ENCODE assay signal across 14 cellular contexts in the genomic region with DNA sequence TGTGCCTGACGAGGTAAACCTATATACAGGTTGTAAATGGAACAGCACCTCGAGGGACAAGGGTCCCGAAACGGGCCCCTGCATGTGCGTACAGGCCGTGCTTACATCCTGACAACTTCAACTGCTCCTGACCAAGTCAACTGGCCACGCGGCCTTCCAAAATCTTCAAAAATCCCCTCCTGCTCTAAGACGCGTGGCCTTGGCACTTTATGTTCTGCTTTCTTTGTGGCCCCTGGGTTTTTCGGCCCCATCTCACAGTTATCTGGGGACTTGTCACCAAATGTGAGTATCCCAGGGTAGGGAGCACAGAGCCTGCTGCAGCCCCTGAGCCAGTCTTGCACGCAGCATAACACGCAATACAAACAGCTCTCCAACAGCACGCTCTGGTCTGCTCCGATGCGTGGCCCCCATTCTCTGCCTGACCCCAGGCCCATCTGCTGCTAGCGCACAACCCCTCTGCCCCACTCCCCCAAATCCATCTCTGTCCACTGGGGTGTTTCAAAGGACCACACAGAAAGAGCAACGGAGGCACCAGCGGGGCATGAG. TPM values are rescaled to one million over a fixed set of nuclear protein-coding genes. Genes with fewer than 3 reads are reported as not detected.
A peak's percentile ranks its signal among the peaks of the same experiment; 100 is the strongest.
DNase-seq lines count a peak whose midpoint lies in the region; ATAC-seq, FAIRE-seq and TF ChIP-seq lines count a peak whose summit lies in the region.
"Had no signal": no experiment of that assay in that cellular context is flagged by ENCODE, and none has a peak within 500 bp of the region (broad histone marks: within the 10 kb centered on the region; RNA-seq: fewer than 3 reads in every experiment).

No MANE protein-coding gene starts in this region.

- H3K27ac ChIP-seq in hepatocyte (peak overlapping the region; percentile 98), psoas muscle (peak overlapping the region; percentile 72)

- ATAC-seq in activated T-helper 17 cell treated with anti-CD3 and anti-CD28 coated beads, Interleukin-2, amount 50 U/mL, for 72 hours (replicated peaks) = no peak
- no peak for ATAC-seq in psoas muscle
- no peak for ATAC-seq in GM19351 (IDR thresholded peaks at IDR 0.05; ENCODE audit: unreplicated experiment)
- ATAC-seq: activated CD4-positive, alpha-beta T cell treated with anti-CD3 and anti-CD28 coated beads for 36 hours; CD8-positive, alpha-beta T cell; stimulated activated naive CD8-positive, alpha-beta T cell treated with anti-CD3 and anti-CD28 coated beads, Interleukin-15, Interleukin-2, amounts not matched to agents 100 U/mL and 50 U/mL, for 24 hours had no signal

- TSS peak; percentile 70 for BruUV-seq in Calu3 (replicated peaks; lab: Mats Ljungman, UMichigan)

- H3K36me3 Mint-ChIP-seq in Calu3 (ENCODE audit: insufficient read depth, unreplicated experiment) = peaks cover 43% of the 10 kb centered on the region
- no peaks in the 10 kb centered on the region for H3K36me3 Mint-ChIP-seq in activated T-helper 17 cell treated with anti-CD3 and anti-CD28 coated beads, Interleukin-2, amount 50 U/mL, for 72 hours (ENCODE audit: low read depth)
- H3K36me3 Mint-ChIP-seq: CD8-positive, alpha-beta T cell had no signal

- H4K20me1 ChIP-seq in hepatocyte (ENCODE audit: insufficient read depth, poor library complexity, severe bottlenecking) = no peaks in the 10 kb centered on the region

- peak overlapping the region; percentile 69 for H3K4me2 ChIP-seq in hepatocyte

- peak overlapping the region; percentile 54 for H2AFZ ChIP-seq in hepatocyte

- H3K4me1 Mint-ChIP-seq in Calu3 (ENCODE audit: low read depth, unreplicated experiment) = peaks cover 58% of the 10 kb centered on the region
- H3K4me1 Mint-ChIP-seq in activated T-helper 17 cell treated with anti-CD3 and anti-CD28 coated beads, Interleukin-2, amount 50 U/mL, for 72 hours = peaks cover 4% of the 10 kb centered on the region
- H3K4me1 Mint-ChIP-seq: activated CD4-positive, alpha-beta T cell treated with anti-CD3 and anti-CD28 coated beads for 36 hours had no signal

- H3K4me3 ChIP-seq in hepatocyte (no peak overlapping the region), psoas muscle (peak overlapping the region; percentile 25)

- no peak for DNase-seq in Calu3
- no peak for DNase-seq in hepatocyte (ENCODE audit: low spot score)
- DNase-seq in psoas muscle = peak in 1 of 2 donors; percentile 38
- DNase-seq in frontal cortex (ENCODE audit: low spot score in 2 of 2) = no peak
- no peak for DNase-seq in SKM-1 treated with dmso at 0.1 percent for 144 hours (lab: John Stamatoyannopoulos, UW; ENCODE audit: unreplicated experiment)
- no peak for DNase-seq in middle frontal gyrus (ENCODE audit: extremely low spot score, low spot score)
- DNase-seq: activated CD4-positive, alpha-beta T cell treated with anti-CD3 and anti-CD28 coated beads for 36 hours; activated naive CD4-positive, alpha-beta T cell treated with anti-CD3 and anti-CD28 coated beads, Interleukin-2, amount 50 U/mL, for 16 hours; CD8-positive, alpha-beta T cell; NCI-H2107; stimulated activated CD4-positive, alpha-beta T cell treated with anti-CD3 and anti-CD28 coated beads, Interleukin-15, amount 100 ng/mL, for 24 hours; stimulated activated naive CD8-positive, alpha-beta T cell treated with anti-CD3 and anti-CD28 coated beads, Interleukin-15, Interleukin-2, amounts not matched to agents 100 U/mL and 50 U/mL, for 24 hours had no signal

- FAIRE-seq in frontal cortex (lab: Jason Lieb, UNC) = no peak

- CTCF ChIA-PET in Calu3 (lab: Charles Lee) = no interaction called here

- H3K9me3 ChIP-seq in hepatocyte (ENCODE audit: low read depth) = no peaks in the 10 kb centered on the region
- no peaks in the 10 kb centered on the region for H3K9me3 ChIP-seq in psoas muscle

- no peaks in the 10 kb centered on the region for H3K9me2 ChIP-seq in hepatocyte (replicated peaks; ENCODE audit: insufficient read depth)

- TF ChIP-seq CTCF in Calu3 (IDR thresholded peaks at IDR 0.05; ENCODE audit: unreplicated experiment) (no peak), hepatocyte (IDR thresholded peaks at IDR 0.05; ENCODE audit: poor library complexity) (no peak), psoas muscle (IDR thresholded peaks at IDR 0.05) (no peak)

- peak overlapping the region; percentile 78 for H3K4me3 Mint-ChIP-seq in Calu3 (ENCODE audit: low read depth, unreplicated experiment)
- H3K4me3 Mint-ChIP-seq in activated T-helper 17 cell treated with anti-CD3 and anti-CD28 coated beads, Interleukin-2, amount 50 U/mL, for 72 hours = no peak overlapping the region
- H3K4me3 Mint-ChIP-seq: activated CD4-positive, alpha-beta T cell treated with anti-CD3 and anti-CD28 coated beads for 36 hours; CD8-positive, alpha-beta T cell had no signal

- H3K27me3 Mint-ChIP-seq in Calu3 (ENCODE audit: unreplicated experiment) = no peaks in the 10 kb centered on the region
- H3K27me3 Mint-ChIP-seq in activated T-helper 17 cell treated with anti-CD3 and anti-CD28 coated beads, Interleukin-2, amount 50 U/mL, for 72 hours = no peaks in the 10 kb centered on the region
- H3K27me3 Mint-ChIP-seq: activated CD4-positive, alpha-beta T cell treated with anti-CD3 and anti-CD28 coated beads for 36 hours had no signal

- no peaks in the 10 kb centered on the region for H3K36me3 ChIP-seq in hepatocyte (replicated peaks; ENCODE audit: insufficient read depth, low read depth)
- H3K36me3 ChIP-seq in psoas muscle (ENCODE audit: insufficient read depth in 1 of 2, low read depth in 1 of 2) = no peaks in the 10 kb centered on the region

- H3K9me3 Mint-ChIP-seq in Calu3 (ENCODE audit: low read depth, unreplicated experiment) = no peaks in the 10 kb centered on the region
- peaks cover 5% of the 10 kb centered on the region for H3K9me3 Mint-ChIP-seq in activated T-helper 17 cell treated with anti-CD3 and anti-CD28 coated beads, Interleukin-2, amount 50 U/mL, for 72 hours
- H3K9me3 Mint-ChIP-seq: CD8-positive, alpha-beta T cell had no signal

- peaks cover 20% of the 10 kb centered on the region for H3K79me2 ChIP-seq in hepatocyte

- WGBS in hepatocyte (ENCODE audit: low lambda C conversion rate, missing lambda C conversion rate) = 69% methylated on average over 19 of the region's 19 CpGs
- WGBS in psoas muscle, 3 donors = 77 to 83% (median 79%) methylated on average over 19 of the region's 19 CpGs

- H3K27me3 ChIP-seq in hepatocyte (no peaks in the 10 kb centered on the region), psoas muscle (ENCODE audit: insufficient read depth in 3 of 3, low read length in 2 of 3) (no peaks in the 10 kb centered on the region)

- intact Hi-C loops in Calu3 (cut with micrococcal nuclease; ENCODE audit: unreplicated experiment) = no loop called here
- intact Hi-C loops in psoas muscle (cut with DNase I) = no loop called here

- H3K27ac Mint-ChIP-seq in Calu3 (ENCODE audit: unreplicated experiment) = peak overlapping the region; percentile 95
- peak overlapping the region; percentile 13 for H3K27ac Mint-ChIP-seq in activated T-helper 17 cell treated with anti-CD3 and anti-CD28 coated beads, Interleukin-2, amount 50 U/mL, for 72 hours
- H3K27ac Mint-ChIP-seq: activated CD4-positive, alpha-beta T cell treated with anti-CD3 and anti-CD28 coated beads for 36 hours; CD8-positive, alpha-beta T cell had no signal

- peaks cover 54% of the 10 kb centered on the region for H3K4me1 ChIP-seq in hepatocyte (ENCODE audit: insufficient read depth)
- H3K4me1 ChIP-seq in psoas muscle = peaks cover 13% of the 10 kb centered on the region

RNA-seq across cellular contexts. Expression of gene RPH3AL, which starts 0.7 kb away (rescaled TPM):
- total RNA-seq in Calu3 (2022) = 14.1 and 17.9 TPM in 2 replicates
- 1 to 10 TPM; 1.9 to 2.5 TPM for total RNA-seq in activated T-helper 17 cell treated with anti-CD3 and anti-CD28 coated beads, Interleukin-2, amount 50 U/mL, for 72 hours
- total RNA-seq in hepatocyte = 7.0 and 10.2 TPM in 2 replicates
- 7.6 and 12.0 TPM in 2 replicates for polyA plus RNA-seq in hepatocyte
- 10 to 100 TPM in 1 of 4 donors, 1 to 10 TPM in 3; 5.7 to 18.5 (median 9.8) TPM for total RNA-seq in psoas muscle
- polyA plus RNA-seq in psoas muscle = 10 to 100 TPM in 1 of 3 donors, 1 to 10 TPM in 2; 3.7 to 11.8 (median 6.3) TPM
- total RNA-seq in frontal cortex = 3.3 TPM
